8 cellular contexts compared by ENCODE assay signal in genomic region chr15:67542192-67542461, GRCh38. TPM values are rescaled to one million over a fixed set of nuclear protein-coding genes. Genes with fewer than 3 reads are reported as not detected.
DNase-seq lines count a peak whose midpoint lies in the region; ATAC-seq and TF ChIP-seq lines count a peak whose summit lies in the region.

No MANE protein-coding gene starts in this region.

- peak overlapping the region; percentile 90 for H3K23ac ChIP-seq in neuronal stem cell (ENCODE audit: low read depth, low read length, poor library complexity)

- no peak overlapping the region for H3K27ac Mint-ChIP-seq in endodermal cell

- H3K36me3 Mint-ChIP-seq in endodermal cell (ENCODE audit: low read depth): peaks cover 1% of the 10 kb centered on the region

- H3K9ac ChIP-seq in endodermal cell (ENCODE audit: extremely low read depth, low read length, poor library complexity, severe bottlenecking): peak overlapping the region; percentile 61
- H3K9ac ChIP-seq in neuronal stem cell (ENCODE audit: low read depth, low read length, poor library complexity): peak overlapping the region; percentile 84

- intact Hi-C loops in Panc1 (cut with micrococcal nuclease; ENCODE audit: unreplicated experiment): no loop called here

- H3K27ac ChIP-seq in Panc1 (ENCODE audit: low read length) (peak overlapping the region; percentile 96), endodermal cell (ENCODE audit: low read depth, low read length) (no peak overlapping the region), neuronal stem cell (replicated peaks; ENCODE audit: low read length) (no peak overlapping the region)

- POLR2A ChIA-PET in Panc1 (lab: Charles Lee): no interaction called here

- H3K4me1 Mint-ChIP-seq in endodermal cell: peaks cover 10% of the 10 kb centered on the region

- no peak overlapping the region for H4K8ac ChIP-seq in neuronal stem cell (ENCODE audit: low read depth, low read length)

- peak overlapping the region; percentile 98 for H3K14ac ChIP-seq in neuronal stem cell (ENCODE audit: low read length)

- no peak overlapping the region for H4K91ac ChIP-seq in neuronal stem cell (ENCODE audit: low read depth, low read length, poor library complexity)

- no peaks in the 10 kb centered on the region for H3K27me3 ChIP-seq in Panc1 (ENCODE audit: control insufficient read depth, insufficient read depth, low read length)
- H3K27me3 ChIP-seq in endodermal cell (ENCODE audit: control insufficient read depth, insufficient read depth, low read length, poor library complexity, severe bottlenecking): no peaks in the 10 kb centered on the region
- H3K27me3 ChIP-seq in neuronal stem cell (ENCODE audit: control insufficient read depth in 3 of 3, insufficient read depth in 3 of 3, low read depth in 1 of 3, low read length in 3 of 3): no peaks in the 10 kb centered on the region

- TSS peak; percentile 94 for BruUV-seq in Panc1 (replicated peaks; lab: Mats Ljungman, UMichigan)

- CTCF ChIA-PET in Panc1 (lab: Charles Lee): no interaction called here

- in situ Hi-C loops in Panc1 (cut with HindIII; ENCODE audit: low pct_unique_long_range_greater_than_20kb, low sequenced_read_pairs): no loop called here

- peaks cover 6% of the 10 kb centered on the region for H3K79me1 ChIP-seq in neuronal stem cell (ENCODE audit: low read depth, low read length)

- 0 to 1% methylated on average over 10 to 11 of the region's 11 CpGs for WGBS in endodermal cell (ENCODE audit: insufficient coverage in 1 of 2, insufficient read length in 1 of 2), 2 experiments
- no CpG with 5 or more reads among the region's 11 CpGs for WGBS in neuronal stem cell (ENCODE audit: extremely low coverage in 2 of 2, insufficient read length in 2 of 2, insufficient replicate concordance in 1 of 2), 2 donors

- H2BK5ac ChIP-seq in neuronal stem cell (ENCODE audit: low read length): peak overlapping the region; percentile 90

- DNase-seq in NCI-H510A treated with DMSO at 0.1 percent for 48 hours (lab: John Stamatoyannopoulos, UW): peak; percentile 15
- DNase-seq in NCI-H510A (lab: John Stamatoyannopoulos, UW): no peak
- DNase-seq in Panc1 (ENCODE audit: low read depth, low spot score): no peak
- no peak for DNase-seq in endodermal cell
- no peak for DNase-seq in neuronal stem cell (ENCODE audit: low spot score)
- DNase-seq in SK-N-DZ (ENCODE audit: low spot score): no peak
- DNase-seq in NCI-H446 treated with DMSO at 0.1 percent for 48 hours (lab: John Stamatoyannopoulos, UW): no peak

- H2BK15ac ChIP-seq in neuronal stem cell (ENCODE audit: low read length): no peak overlapping the region

- H3K4me2 ChIP-seq in neuronal stem cell (ENCODE audit: insufficient read depth, low read length, poor library complexity, severe bottlenecking): peak overlapping the region; percentile 71

- H3K4me1 ChIP-seq in Panc1 (ENCODE audit: control insufficient read depth, insufficient read depth, low read length) (peaks cover 5% of the 10 kb centered on the region), endodermal cell (ENCODE audit: control insufficient read depth, insufficient read depth, low read length) (peaks cover 4% of the 10 kb centered on the region), neuronal stem cell (ENCODE audit: control insufficient read depth in 2 of 2, insufficient read depth in 1 of 2, low read depth in 1 of 2, low read length in 2 of 2) (peaks cover 6 to 8% of the 10 kb centered on the region in 2 donors)

- H3K9me3 ChIP-seq in Panc1 (ENCODE audit: control insufficient read depth, insufficient read depth, low read depth, low read length) (no peaks in the 10 kb centered on the region), endodermal cell (ENCODE audit: control insufficient read depth, low read length) (no peaks in the 10 kb centered on the region), neuronal stem cell (replicated peaks in 1 of 2; ENCODE audit: control insufficient read depth in 2 of 2, insufficient read depth in 1 of 2, low read depth in 1 of 2, low read length in 2 of 2) (no peaks in the 10 kb centered on the region)

- peak overlapping the region; percentile 97 for H3K18ac ChIP-seq in neuronal stem cell (ENCODE audit: low read length)

- no peak for TF ChIP-seq CTCF in Panc1 (IDR thresholded peaks at IDR 0.05)
- TF ChIP-seq CTCF in endodermal cell (conservative IDR thresholded peaks at IDR 0.05): no peak

- H3K36me3 ChIP-seq in Panc1 (ENCODE audit: control insufficient read depth, insufficient read depth, low read length) (no peaks in the 10 kb centered on the region; the same call in 1 of the 2 replicates), endodermal cell (ENCODE audit: control insufficient read depth, insufficient read depth, low read length) (no peaks in the 10 kb centered on the region), neuronal stem cell (replicated peaks in 1 of 2; ENCODE audit: control insufficient read depth in 2 of 2, insufficient read depth in 2 of 2, low read length in 2 of 2) (peaks cover 2 to 17% of the 10 kb centered on the region in 2 donors)

- peak overlapping the region; percentile 97 for H2AFZ ChIP-seq in neuronal stem cell (ENCODE audit: low read length)

- peak overlapping the region; percentile 89 for H3K4me3 Mint-ChIP-seq in endodermal cell

- no peaks in the 10 kb centered on the region for H3K9me3 Mint-ChIP-seq in endodermal cell

- no peaks in the 10 kb centered on the region for H3K27me3 Mint-ChIP-seq in endodermal cell (ENCODE audit: insufficient read depth)

- no peak overlapping the region for H2AK5ac ChIP-seq in neuronal stem cell (ENCODE audit: low read depth, low read length)

- H2BK12ac ChIP-seq in neuronal stem cell (ENCODE audit: low read length): no peak overlapping the region

- H3K4me3 ChIP-seq in Panc1 (ENCODE audit: low read depth in 2 of 2, low read length in 2 of 2) (peak overlapping the region; percentile 86 to 87), endodermal cell (ENCODE audit: low read length) (peak overlapping the region; percentile 98), neuronal stem cell (ENCODE audit: low read length in 2 of 2) (peak overlapping the region; percentile 91)

- H3K4ac ChIP-seq in neuronal stem cell (ENCODE audit: low read length): no peak overlapping the region

- no peak overlapping the region for H2BK120ac ChIP-seq in neuronal stem cell (ENCODE audit: low read depth, low read length)

- ATAC-seq in Panc1: peak; percentile 47
- ATAC-seq in GM19328 (IDR thresholded peaks at IDR 0.05; ENCODE audit: unreplicated experiment): no peak

RNA-seq across cellular contexts. Expression of gene MAP2K5, which starts 0.4 kb away (rescaled TPM):
- total RNA-seq in Panc1 (2021; ENCODE audit: unreplicated experiment) (18.3 TPM), endodermal cell (10 to 100 TPM; 17.1 to 26.7 TPM)
- polyA plus RNA-seq in Panc1 (2012; ENCODE audit: insufficient read length): 14.0 TPM
- 29.9 TPM for polyA plus RNA-seq in endodermal cell (2013, experiment 1 of 2)
- polyA plus RNA-seq in endodermal cell (2013, experiment 2 of 2): 24.2 TPM
- 21.6 TPM for polyA plus RNA-seq in neuronal stem cell (2013, experiment 1 of 2)
- polyA plus RNA-seq in neuronal stem cell (2013, experiment 2 of 2): 21.5 TPM
- polyA plus RNA-seq in SK-N-DZ (2014; cell fraction: cytosol; rRNA removed): 8.7 and 10.4 TPM in 2 replicates
- 5.2 and 10.9 TPM in 2 replicates for polyA plus RNA-seq in SK-N-DZ (2014; cell fraction: nucleus; rRNA removed)

RNA-seq across cellular contexts. Expression of gene C15orf61, which starts 21.2 kb away (rescaled TPM):
- total RNA-seq in Panc1 (2021; ENCODE audit: unreplicated experiment) (5.6 TPM), endodermal cell (1 to 10 TPM; 3.0 to 3.2 TPM)
- 4.9 TPM for polyA plus RNA-seq in Panc1 (2012; ENCODE audit: insufficient read length)
- polyA plus RNA-seq in endodermal cell (2013, experiment 1 of 2): 3.5 TPM
- 2.2 TPM for polyA plus RNA-seq in endodermal cell (2013, experiment 2 of 2)
- polyA plus RNA-seq in neuronal stem cell (2013, experiment 1 of 2): 3.8 TPM
- polyA plus RNA-seq in neuronal stem cell (2013, experiment 2 of 2): 3.9 TPM
- 7.4 and 8.7 TPM in 2 replicates for polyA plus RNA-seq in SK-N-DZ (2014; cell fraction: cytosol; rRNA removed)
- polyA plus RNA-seq in SK-N-DZ (2014; cell fraction: nucleus; rRNA removed): 9.1 and 11.1 TPM in 2 replicates
